17 cellular contexts compared by ENCODE assay signal in the genomic region with DNA sequence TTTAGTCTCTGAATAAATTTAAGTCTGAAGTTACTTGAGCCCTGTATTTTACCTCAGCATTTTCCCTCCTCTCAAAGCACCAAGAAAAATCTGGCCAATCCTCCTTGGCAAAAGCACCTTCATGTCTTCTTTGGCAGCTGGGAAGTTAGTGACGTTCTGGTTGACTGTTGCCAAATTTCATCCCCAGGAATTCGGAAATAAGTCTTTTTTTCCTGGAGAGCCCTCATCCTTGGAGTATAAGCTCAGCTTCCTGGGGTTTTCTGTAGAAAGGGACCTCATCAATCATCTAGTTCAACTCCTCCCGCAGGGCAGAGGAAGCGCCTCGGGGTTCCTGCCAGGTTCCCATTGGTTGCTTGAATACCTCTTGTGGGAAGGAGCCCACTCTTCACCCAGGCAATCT.
DNase-seq lines count a peak whose midpoint lies in the region; ATAC-seq and TF ChIP-seq lines count a peak whose summit lies in the region.
"Had no signal": no experiment of that assay in that cellular context is flagged by ENCODE, and none has a peak within 500 bp of the region (broad histone marks: within the 10 kb centered on the region; RNA-seq: fewer than 3 reads in every experiment).

No MANE protein-coding gene starts in this region.

- TF ChIP-seq RAD21 in IMR-90 (IDR thresholded peaks at IDR 0.05; ENCODE audit: low read length), result no peak

- intact Hi-C loops in IMR-90 (cut with micrococcal nuclease), result no loop called here

- POLR2A ChIA-PET in IMR-90 (lab: Charles Lee; ENCODE audit: unreplicated experiment), result no interaction called here

- H3K9me1 ChIP-seq in IMR-90 (ENCODE audit: insufficient read depth, low read length), result 0 out of 2 replicates have a peak, but pooled peaks cover 3% of the 10 kb centered on the region

- H3K4me3 ChIP-seq in IMR-90 (ENCODE audit: insufficient read depth, low read depth, low read length) (no peak overlapping the region), cardiac fibroblast (replicated peaks in 1 of 2; ENCODE audit: low read depth in 2 of 2, low read length in 2 of 2) (no peak overlapping the region), trophoblast cell (ENCODE audit: low read depth, low read length) (no peak overlapping the region)
- H3K4me3 ChIP-seq: A549, smooth muscle cell had no signal

- no peak overlapping the region for H2BK15ac ChIP-seq in IMR-90 (ENCODE audit: low read depth, low read length)

- in situ Hi-C loops in IMR-90 (cut with MboI; ENCODE audit: low sequenced_read_pairs), result no loop called here

- H3K27me3 ChIP-seq in IMR-90 (ENCODE audit: control insufficient read depth, insufficient read depth, low read length), result no peaks in the 10 kb centered on the region
- no peaks in the 10 kb centered on the region for H3K27me3 ChIP-seq in trophoblast cell (ENCODE audit: insufficient read depth, low read length)

- H4K20me1 ChIP-seq in IMR-90 (ENCODE audit: insufficient read depth, low read length), result no peaks in the 10 kb centered on the region

- H3K23ac ChIP-seq in IMR-90 (ENCODE audit: low read depth, low read length), result no peak overlapping the region
- no peak overlapping the region for H3K23ac ChIP-seq in trophoblast cell (ENCODE audit: low read length)

- H4K8ac ChIP-seq in IMR-90 (ENCODE audit: low read depth in 2 of 2, low read length in 2 of 2) (no peak overlapping the region), trophoblast cell (ENCODE audit: low read depth, low read length) (no peak overlapping the region)

- no TSS peak for BruUV-seq in IMR-90 (replicated peaks; lab: Mats Ljungman, UMichigan)

- H3K27ac Mint-ChIP-seq in nephron progenitor cell, result peak overlapping the region; percentile 76
- H3K27ac Mint-ChIP-seq: activated T-helper 2 cell treated with anti-CD3 and anti-CD28 coated beads, Interferon-gamma antibody, Interleukin-2, Interleukin-4, amounts not matched to agents 10 μg/mL and 5 μg/mL and 100 μg/mL, durations not matched to agents 14 hours and 24 hours and 36 hours; CD4-positive, alpha-beta T cell had no signal

- H3K79me1 ChIP-seq in IMR-90 (ENCODE audit: low read depth in 1 of 2, low read length in 2 of 2) (no peaks in the 10 kb centered on the region), trophoblast cell (ENCODE audit: low read length) (no peaks in the 10 kb centered on the region)

- H2BK120ac ChIP-seq in IMR-90 (ENCODE audit: low read depth, low read length), result no peak overlapping the region
- H2BK120ac ChIP-seq in trophoblast cell (ENCODE audit: insufficient read depth, low read length, poor library complexity), result no peak overlapping the region

- H3K4me3 Mint-ChIP-seq in nephron progenitor cell, result no peak overlapping the region
- H3K4me3 Mint-ChIP-seq: CD4-positive, alpha-beta T cell had no signal

- H3K18ac ChIP-seq in IMR-90 (ENCODE audit: low read depth, low read length), result no peak overlapping the region
- H3K18ac ChIP-seq in trophoblast cell (ENCODE audit: low read length), result no peak overlapping the region

- H3K9me3 Mint-ChIP-seq in nephron progenitor cell, result no peaks in the 10 kb centered on the region
- H3K9me3 Mint-ChIP-seq: activated T-helper 2 cell treated with anti-CD3 and anti-CD28 coated beads, Interferon-gamma antibody, Interleukin-2, Interleukin-4, amounts not matched to agents 10 μg/mL and 5 μg/mL and 100 μg/mL, durations not matched to agents 14 hours and 24 hours and 36 hours; CD4-positive, alpha-beta T cell had no signal

- H2AK9ac ChIP-seq in IMR-90 (replicated peaks; ENCODE audit: low read depth, low read length, poor library complexity), result no peak overlapping the region

- H3K56ac ChIP-seq in IMR-90 (ENCODE audit: extremely low read depth, insufficient read depth, low read length), result no peak overlapping the region

- H2BK5ac ChIP-seq in IMR-90 (ENCODE audit: low read depth, low read length, poor library complexity, severe bottlenecking) (no peak overlapping the region), trophoblast cell (ENCODE audit: low read depth, low read length, poor library complexity) (no peak overlapping the region)

- dilution Hi-C loops in IMR-90 (cut with HindIII; ENCODE audit: low sequenced_read_pairs, unreplicated experiment), result no loop called here

- H3K4ac ChIP-seq in IMR-90 (ENCODE audit: low read depth, low read length) (no peak overlapping the region), trophoblast cell (ENCODE audit: low read depth, low read length) (no peak overlapping the region)

- no peak overlapping the region for H3K4me2 ChIP-seq in IMR-90 (ENCODE audit: low read depth, low read length)
- H3K4me2 ChIP-seq in trophoblast cell (ENCODE audit: low read length), result no peak overlapping the region
- H3K4me2 ChIP-seq: A549, smooth muscle cell had no signal

- H3K14ac ChIP-seq in IMR-90 (replicated peaks; ENCODE audit: low read depth, low read length) (no peak overlapping the region), trophoblast cell (ENCODE audit: low read length) (no peak overlapping the region)

- TF ChIP-seq POLR2A in IMR-90 (IDR thresholded peaks at IDR 0.05; ENCODE audit: low read depth, low read length), result no peak

- ATAC-seq in IMR-90 (ENCODE audit: low read depth), result no peak
- no peak for ATAC-seq in GM21825 (IDR thresholded peaks at IDR 0.05; ENCODE audit: unreplicated experiment)
- ATAC-seq: A549 had no signal

- no peak overlapping the region for H2BK20ac ChIP-seq in IMR-90 (ENCODE audit: low read depth, low read length)

- H2BK12ac ChIP-seq in trophoblast cell (ENCODE audit: low read length), result no peak overlapping the region

- H4K91ac ChIP-seq in IMR-90 (ENCODE audit: insufficient read depth, low read depth, low read length), result no peak overlapping the region
- no peak overlapping the region for H4K91ac ChIP-seq in trophoblast cell (ENCODE audit: low read depth, low read length)

- no peak overlapping the region for H4K5ac ChIP-seq in IMR-90 (ENCODE audit: low read depth, low read length)

- H3K36me3 ChIP-seq in IMR-90 (ENCODE audit: control insufficient read depth, insufficient read depth, low read length) (no peaks in the 10 kb centered on the region), trophoblast cell (ENCODE audit: control insufficient read depth in 1 of 2, insufficient read depth in 2 of 2, low read length in 2 of 2) (no peaks in the 10 kb centered on the region)

- DNase-seq in A172 (ENCODE audit: low spot score) (peak; percentile 41), IMR-90 (peak; percentile 41), cardiac fibroblast (ENCODE audit: low read depth in 2 of 2) (peak; percentile 7 to 65), nephron progenitor cell (no peak), SIG-M5 (lab: John Stamatoyannopoulos, UW) (no peak), trophoblast cell (no peak), Ammon's horn (ENCODE audit: low spot score) (no peak)
- DNase-seq: activated CD4-positive, CD25-positive, alpha-beta regulatory T cell treated with anti-CD3 and anti-CD28 coated beads, Interleukin-2, amount 50 U/mL, for 72 hours; CD4-positive, alpha-beta T cell; DMS79 treated with DMSO at 0.1 percent for 48 hours; MM.1S; NCI-H1930; NCI-H748 treated with DMSO at 0.1 percent for 48 hours had no signal

- H3K9me3 ChIP-seq in IMR-90 (ENCODE audit: control insufficient read depth, insufficient read depth, low read length) (no peaks in the 10 kb centered on the region), trophoblast cell (ENCODE audit: insufficient read depth, low read depth, low read length) (no peaks in the 10 kb centered on the region)
- H3K9me3 ChIP-seq: A549 had no signal

- peaks cover 2% of the 10 kb centered on the region for H3K79me2 ChIP-seq in trophoblast cell (ENCODE audit: control insufficient read depth, insufficient read depth, low read length, poor library complexity)

- peaks cover 30% of the 10 kb centered on the region for H3K4me1 Mint-ChIP-seq in nephron progenitor cell

- WGBS in IMR-90 (ENCODE audit: extremely low coverage in 2 of 2, insufficient read length in 1 of 2), 2 experiments, result no CpG with 5 or more reads among the region's 5 CpGs
- no CpG with 5 or more reads among the region's 5 CpGs for WGBS in trophoblast cell (ENCODE audit: extremely low coverage, insufficient coverage, insufficient read length)

- H3K4me1 ChIP-seq in IMR-90 (ENCODE audit: control insufficient read depth, insufficient read depth, low read length), result no peaks in the 10 kb centered on the region
- H3K4me1 ChIP-seq in trophoblast cell (ENCODE audit: control insufficient read depth in 1 of 2, insufficient read depth in 2 of 2, low read length in 2 of 2), result no peaks in the 10 kb centered on the region
- H3K4me1 ChIP-seq: A549 had no signal

- TF ChIP-seq CTCF in IMR-90 (conservative IDR thresholded peaks at IDR 0.05; ENCODE audit: low read depth, low read length) (no peak), cardiac fibroblast (IDR thresholded peaks at IDR 0.05; ENCODE audit: low read depth, low read length) (no peak), nephron progenitor cell (IDR thresholded peaks at IDR 0.05) (no peak)

- no peak overlapping the region for H2AK5ac ChIP-seq in IMR-90 (ENCODE audit: low read depth, low read length)
- H2AK5ac ChIP-seq in trophoblast cell (ENCODE audit: low read length), result no peak overlapping the region

- H3K36me3 Mint-ChIP-seq in nephron progenitor cell (ENCODE audit: low read depth), result no peaks in the 10 kb centered on the region

- H3K27ac ChIP-seq in IMR-90 (ENCODE audit: insufficient read depth, low read length) (no peak overlapping the region), trophoblast cell (ENCODE audit: low read depth, low read length) (no peak overlapping the region)
- H3K27ac ChIP-seq: A549 had no signal

- H3K9ac ChIP-seq in IMR-90 (ENCODE audit: low read depth, low read length) (no peak overlapping the region), trophoblast cell (ENCODE audit: low read length) (no peak overlapping the region)

- CTCF ChIA-PET in IMR-90 (lab: Yijun Ruan, JAX), result interaction anchor here (0.6 kb wide), 1 partner anchor 17 kb away, joined by 3 read pairs; no protein-coding TSS in a partner anchor

- H2AFZ ChIP-seq in IMR-90 (replicated peaks; ENCODE audit: low read length, poor library complexity) (no peak overlapping the region), trophoblast cell (ENCODE audit: insufficient read depth, low read length, poor library complexity) (no peak overlapping the region)

- no peak overlapping the region for H4K12ac ChIP-seq in trophoblast cell (ENCODE audit: low read depth, low read length)

- H3K27me3 Mint-ChIP-seq in nephron progenitor cell (ENCODE audit: low read depth, poor library complexity), result peaks cover 2% of the 10 kb centered on the region

TF ChIP-seq in IMR-90, 13 proteins besides CTCF, POLR2A, EP300 and RAD21 (continues in another document):
- TF ChIP-seq FOS (IDR thresholded peaks at IDR 0.05; ENCODE audit: low read depth, low read length) (no peak), RFX5 (IDR thresholded peaks at IDR 0.05; ENCODE audit: low read depth, low read length) (no peak)

Comparison
In these comparisons a context has a peak if more than half of its experiments do, and no peak if none do; other contexts are left out.
1. DNase-seq: peak in A172 (single experiment), IMR-90 (single experiment) and cardiac fibroblast (2 of 2); none in nephron progenitor cell (single experiment), SIG-M5 (single experiment), trophoblast cell (0 of 2) and Ammon's horn (single experiment).